8 cellular contexts compared by ENCODE assay signal in the genomic region with DNA sequence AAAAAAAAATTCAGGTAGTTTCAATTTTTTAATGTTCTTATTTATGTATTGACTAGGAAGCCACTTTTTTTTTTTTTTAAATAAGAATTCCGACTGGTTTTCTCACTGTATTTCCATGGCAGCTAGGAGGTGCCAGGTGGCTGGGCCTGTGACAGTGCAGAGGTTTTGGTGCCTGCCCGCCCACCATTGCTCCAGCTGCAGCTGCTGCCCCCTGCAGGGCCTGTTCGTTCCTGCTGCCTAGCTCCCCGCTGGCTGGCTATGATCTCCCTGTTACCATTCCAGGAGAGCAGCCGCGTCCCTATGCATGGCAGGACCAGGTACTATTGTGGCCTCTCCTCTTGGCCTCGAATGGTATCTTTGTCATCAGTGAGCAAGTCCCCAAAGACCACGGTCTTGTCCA. TPM values are rescaled to one million over a fixed set of nuclear protein-coding genes. Genes with fewer than 3 reads are reported as not detected.
A peak's percentile ranks its signal among the peaks of the same experiment; 100 is the strongest.
DNase-seq lines count a peak whose midpoint lies in the region; ATAC-seq and TF ChIP-seq lines count a peak whose summit lies in the region.
"Not testable (repeated sequence)": the region's sequence is repeated elsewhere in the genome, so short reads cannot be mapped to it uniquely, and the experiment has no call there.

No MANE protein-coding gene starts in this region.

- H3K4me3 Mint-ChIP-seq in activated B cell treated with CpG ODN at 0.5 μM for 24 hours: peak overlapping the region; percentile 35

- H3K36me3 Mint-ChIP-seq in activated B cell treated with CpG ODN at 0.5 μM for 24 hours (ENCODE audit: low read depth): peaks cover 15% of the 10 kb centered on the region

- H3K9me3 Mint-ChIP-seq in activated B cell treated with CpG ODN at 0.5 μM for 24 hours: not testable (repeated sequence)

- not testable (repeated sequence) for H3K27me3 Mint-ChIP-seq in activated B cell treated with CpG ODN at 0.5 μM for 24 hours

- POLR2A ChIA-PET in GM10248 (lab: Yijun Ruan, JAX): interaction anchor here (0.7 to 1.2 kb wide), 2 partner anchors 12 to 696 kb away, joined by 3 to 4 read pairs; no protein-coding TSS in a partner anchor
- POLR2A ChIA-PET in activated B cell treated with CpG ODN at 0.5 μM for 24 hours (lab: Charles Lee): interaction anchor here (0.6 to 1.6 kb wide), 10 partner anchors 9 to 130 kb away, joined by 3 to 9 read pairs (median 6); a partner anchor contains a TSS

- intact Hi-C loops in activated B cell treated with CpG ODN at 0.5 μM for 24 hours (cut with micrococcal nuclease) (loop anchor here (1.0 kb wide), 2 partner anchors 62 to 63 kb away; no protein-coding TSS in a partner anchor), posterior vena cava (cut with DNase I) (loop anchor here in 1 of 2 donors (10.0 kb wide), 1 partner anchor 66 kb away; no protein-coding TSS in a partner anchor)
- intact Hi-C loops in adrenal gland (cut with DNase I): not testable (repeated sequence)

- TF ChIP-seq CTCF in GM10248 (IDR thresholded peaks at IDR 0.05; ENCODE audit: control extremely low read depth, extremely low read depth, low read depth, missing control alignments): peak; percentile 56
- TF ChIP-seq CTCF in activated B cell treated with CpG ODN at 0.5 μM for 24 hours (IDR thresholded peaks at IDR 0.05): not testable (repeated sequence)
- TF ChIP-seq CTCF in adrenal gland (IDR thresholded peaks at IDR 0.05): peak; percentile 19 to 60 (median 48)
- peak; percentile 69 for TF ChIP-seq CTCF in cardiac muscle cell (IDR thresholded peaks at IDR 0.05; ENCODE audit: low read depth, low read length)
- TF ChIP-seq CTCF in tibial nerve (IDR thresholded peaks at IDR 0.05): peak; percentile 29 to 49 (median 48)

- TF ChIP-seq POLR2A in adrenal gland (IDR thresholded peaks at IDR 0.05); tibial nerve (IDR thresholded peaks at IDR 0.05): not testable (repeated sequence)

- not testable (repeated sequence) for H3K4me3 ChIP-seq in adrenal gland, cardiac muscle cell, tibial nerve

- not testable (repeated sequence) for H3K36me3 ChIP-seq in adrenal gland (replicated peaks in 1 of 2); cardiac muscle cell; tibial nerve

- peak overlapping the region; percentile 18 for H3K27ac Mint-ChIP-seq in activated B cell treated with CpG ODN at 0.5 μM for 24 hours

- not testable (repeated sequence) for TF ChIP-seq EP300 in tibial nerve (IDR thresholded peaks at IDR 0.05)

- H3K27ac ChIP-seq in adrenal gland (peak overlapping the region in 2 of 5 donors; percentile 94 to 95), tibial nerve (peak overlapping the region in 1 of 4 donors; percentile 93)
- not testable (repeated sequence) for H3K27ac ChIP-seq in cardiac muscle cell

- peaks cover 36% of the 10 kb centered on the region for H3K4me1 Mint-ChIP-seq in activated B cell treated with CpG ODN at 0.5 μM for 24 hours

- DNase-seq in GM10248 (ENCODE audit: extremely low spot score) (peak; percentile 47), NCI-H2171 treated with DMSO at 0.1 percent for 48 hours (lab: John Stamatoyannopoulos, UW) (peak; percentile 67), activated B cell treated with CpG ODN at 0.5 μM for 24 hours (peak; percentile 48), adrenal gland (peak; percentile 45 to 83 (median 61)), cardiac muscle cell (ENCODE audit: low read depth in 1 of 2, low spot score in 1 of 2) (peak; percentile 41 to 47), posterior vena cava (ENCODE audit: low spot score) (peak; percentile 84), tibial nerve (ENCODE audit: low spot score in 2 of 2) (peak; percentile 18 to 43)

- CTCF ChIA-PET in GM10248 (lab: Yijun Ruan, JAX): interaction anchor here (0.6 to 4.6 kb wide), 11 partner anchors 9 to 381 kb away, joined by 3 to 38 read pairs (median 3); a partner anchor contains a TSS
- CTCF ChIA-PET in activated B cell treated with CpG ODN at 0.5 μM for 24 hours (lab: Charles Lee): interaction anchor here (0.6 to 2.9 kb wide), 9 partner anchors 8 to 310 kb away, joined by 3 to 16 read pairs (median 3); a partner anchor contains a TSS

- not testable (repeated sequence) for H3K9me3 ChIP-seq in adrenal gland (replicated peaks in 1 of 3); cardiac muscle cell (ENCODE audit: low read depth); tibial nerve

- WGBS in adrenal gland, 4 donors: 46 to 60% (median 53%) methylated on average over 7 to 8 of the region's 8 CpGs
- WGBS in tibial nerve, 2 donors: 33 to 55% methylated on average over 5 to 8 of the region's 8 CpGs

- H3K4me1 ChIP-seq in adrenal gland (replicated peaks in 1 of 2) (peaks cover 11 to 22% of the 10 kb centered on the region in 2 donors), tibial nerve (peaks cover 0 to 24% (median 17%) of the 10 kb centered on the region in 4 donors)
- not testable (repeated sequence) for H3K4me1 ChIP-seq in cardiac muscle cell (ENCODE audit: low read depth)

- not testable (repeated sequence) for H3K27me3 ChIP-seq in adrenal gland, cardiac muscle cell, tibial nerve

- ATAC-seq in HG02798 (IDR thresholded peaks at IDR 0.05; ENCODE audit: poor library complexity, unreplicated experiment) (peak; percentile 62), activated B cell treated with CpG ODN at 0.5 μM for 24 hours (ENCODE audit: low read depth) (peak; percentile 76)

RNA-seq across cellular contexts. Expression of a gene that starts 1.9 kb away (rescaled TPM):
- total RNA-seq in activated B cell treated with CpG ODN at 0.5 μM for 24 hours: 11.1 and 13.8 TPM in 2 replicates
- 100 to 1,000 TPM in 2 of 8 donors, 10 to 100 TPM in 6; 48.5 to 310 (median 86.4) TPM for total RNA-seq in adrenal gland
- 10 to 100 TPM; 26.0 to 64.5 (median 45.5) TPM for polyA plus RNA-seq in adrenal gland
- 84.0 and 92.4 TPM in 2 replicates for total RNA-seq in cardiac muscle cell
- 67.1 and 84.3 TPM in 2 replicates for polyA plus RNA-seq in cardiac muscle cell
- total RNA-seq in posterior vena cava: 10 to 100 TPM; 52.2 to 53.8 TPM
- 10 to 100 TPM; 25.9 to 95.0 (median 72.7) TPM for total RNA-seq in tibial nerve

RNA-seq across cellular contexts. Expression of a gene that starts 12.2 kb away (rescaled TPM):
- total RNA-seq in activated B cell treated with CpG ODN at 0.5 μM for 24 hours (not detected in 2 replicates), adrenal gland (under 1 TPM in 6 of 8 donors, not detected in 2; under 0.01 to 0.80 (median 0.33) TPM), cardiac muscle cell (0.14 and 0.21 TPM in 2 replicates), posterior vena cava (1 to 10 TPM in 1 of 2 donors, under 1 TPM in 1; 0.67 to 1.2 TPM), tibial nerve (1 to 10 TPM in 2 of 4 donors, under 1 TPM in 2; 0.21 to 2.9 (median 1.2) TPM)
- polyA plus RNA-seq in adrenal gland (1 to 10 TPM in 1 of 3 donors, under 1 TPM in 2; 0.09 to 3.3 (median 0.81) TPM), cardiac muscle cell (1.3 and 1.8 TPM in 2 replicates)

RNA-seq across cellular contexts. Expression of a gene that starts 20.8 kb away (rescaled TPM):
- total RNA-seq in activated B cell treated with CpG ODN at 0.5 μM for 24 hours: 0.60 and 1.2 TPM in 2 replicates
- 1 to 10 TPM; 1.8 to 6.7 (median 2.6) TPM for total RNA-seq in adrenal gland
- polyA plus RNA-seq in adrenal gland: 1 to 10 TPM in 2 of 3 donors, under 1 TPM in 1; 0.74 to 1.8 (median 1.3) TPM
- 0.24 and 0.42 TPM in 2 replicates for total RNA-seq in cardiac muscle cell
- polyA plus RNA-seq in cardiac muscle cell: 0.32 and 0.61 TPM in 2 replicates
- 1 to 10 TPM in 1 of 2 donors, under 1 TPM in 1; 0.33 to 1.8 TPM for total RNA-seq in posterior vena cava
- total RNA-seq in tibial nerve: 1 to 10 TPM in 2 of 4 donors, under 1 TPM in 2; 0.20 to 3.3 (median 1.6) TPM

RNA-seq across cellular contexts. Expression of a gene that starts 34.0 kb away (rescaled TPM):
- total RNA-seq in activated B cell treated with CpG ODN at 0.5 μM for 24 hours: 2.7 and 3.0 TPM in 2 replicates
- total RNA-seq in adrenal gland: 10 to 100 TPM in 7 of 8 donors, 1 to 10 TPM in 1; 8.7 to 31.4 (median 17.4) TPM
- polyA plus RNA-seq in adrenal gland: 10 to 100 TPM in 2 of 3 donors, 1 to 10 TPM in 1; 3.5 to 11.1 (median 10.4) TPM
- 5.8 and 8.3 TPM in 2 replicates for total RNA-seq in cardiac muscle cell
- 7.1 and 8.7 TPM in 2 replicates for polyA plus RNA-seq in cardiac muscle cell
- 10 to 100 TPM in 1 of 2 donors, 1 to 10 TPM in 1; 8.5 to 18.4 TPM for total RNA-seq in posterior vena cava
- 10 to 100 TPM in 1 of 4 donors, 1 to 10 TPM in 3; 5.7 to 28.2 (median 8.5) TPM for total RNA-seq in tibial nerve

RNA-seq across cellular contexts. Expression of a gene that starts 41.4 kb away (rescaled TPM):
- total RNA-seq in activated B cell treated with CpG ODN at 0.5 μM for 24 hours (not detected in 2 replicates), adrenal gland (not detected), cardiac muscle cell (0.18 and 0.45 TPM in 2 replicates), posterior vena cava (not detected), tibial nerve (under 1 TPM in 1 of 4 donors, not detected in 3; 0.39 TPM)
- polyA plus RNA-seq in adrenal gland (under 1 TPM in 1 of 3 donors, not detected in 2; 0.17 TPM), cardiac muscle cell (0.59 TPM in 1 of 2 replicates, not detected in the other)

Comparison
In these comparisons a context has a peak if more than half of its experiments do, and no peak if none do; other contexts are left out.
1. DNase-seq: peak in every context shown above with its lines; median percentile 84 in posterior vena cava; 67 in NCI-H2171 treated with DMSO at 0.1 percent for 48 hours; 61 in adrenal gland; 48 in activated B cell treated with CpG ODN at 0.5 μM for 24 hours; 47 in GM10248; 44 in cardiac muscle cell; 30 in tibial nerve.